Comparison of ENCODE assay signal across 1 cellular context in genomic region chr10:32942081-32942480, GRCh38.
TF ChIP-seq lines count a peak whose summit lies in the region.

No MANE protein-coding gene starts in this region.

TF ChIP-seq in GM23338, 12 proteins besides CTCF, POLR2A, EP300 and RAD21 (continued from another document):
- TF ChIP-seq ZNF462 (CRISPR knock-in tag; IDR thresholded peaks at IDR 0.05), result no peak
- no peak for TF ChIP-seq JUNB (IDR thresholded peaks at IDR 0.05; ENCODE audit: unreplicated experiment)
- TF ChIP-seq POLR2AphosphoS5 (IDR thresholded peaks at IDR 0.05; ENCODE audit: low read depth), result no peak
- no peak for TF ChIP-seq REST (IDR thresholded peaks at IDR 0.05; ENCODE audit: unreplicated experiment)
- no peak for TF ChIP-seq EZH2 (IDR thresholded peaks at IDR 0.05; ENCODE audit: low read depth, unreplicated experiment)
